25 cellular contexts compared by ENCODE assay signal in the genomic region with DNA sequence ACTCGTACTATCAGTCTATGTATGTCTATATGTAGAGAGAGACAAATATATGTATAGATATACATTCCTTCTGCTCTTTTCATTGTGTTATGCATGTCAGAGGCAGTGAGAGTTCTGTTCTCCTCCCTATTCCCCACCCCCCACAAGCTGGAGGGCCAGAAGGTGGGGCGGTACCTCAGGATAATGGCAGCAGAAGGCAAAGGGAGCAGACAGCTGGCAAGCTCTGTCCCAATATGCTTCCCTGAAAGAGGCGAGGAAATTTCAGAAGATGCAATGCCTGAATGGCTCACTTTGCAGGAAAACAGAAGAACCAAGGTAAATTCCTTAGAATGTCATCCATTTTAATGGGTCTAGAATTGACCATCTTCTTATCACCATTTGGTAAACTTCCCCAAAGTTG.
DNase-seq lines count a peak whose midpoint lies in the region; ATAC-seq and TF ChIP-seq lines count a peak whose summit lies in the region.
"Had no signal": no experiment of that assay in that cellular context is flagged by ENCODE, and none has a peak within 500 bp of the region (broad histone marks: within the 10 kb centered on the region; RNA-seq: fewer than 3 reads in every experiment).

No MANE protein-coding gene starts in this region.

- no peaks in the 10 kb centered on the region for H3K4me1 Mint-ChIP-seq in neural crest cell
- H3K4me1 Mint-ChIP-seq: activated naive CD4-positive, alpha-beta T cell treated with anti-CD3 and anti-CD28 coated beads, Interleukin-2, amount 10 ng/mL, durations not matched to agents 7 days and 5 days; natural killer cell had no signal

- H3K4me1 ChIP-seq in ovary (ENCODE audit: insufficient read depth): no peaks in the 10 kb centered on the region
- H3K4me1 ChIP-seq: esophagus squamous epithelium, spleen had no signal

- peak overlapping the region; percentile 50 for H3K27ac Mint-ChIP-seq in neural crest cell (ENCODE audit: unreplicated experiment)
- H3K27ac Mint-ChIP-seq: activated naive CD4-positive, alpha-beta T cell treated with anti-CD3 and anti-CD28 coated beads, Interleukin-2, amount 10 ng/mL, durations not matched to agents 7 days and 5 days; activated T-helper 1 cell treated with anti-CD3 and anti-CD28 coated beads, Interleukin-12 subunit alpha, Interleukin-12 subunit beta, Interleukin-2, Interleukin-4 antibody, amounts not matched to agents 30 ng/mL and 10 ng/mL and 1 ng/mL, durations not matched to agents 14 hours and 24 hours and 36 hours; natural killer cell; stimulated activated memory B cell treated with anti-CD40 and anti-IgM and Interleukin-4, amounts not matched to agents 10 μg/mL and 1 μg/mL and 100 μg/mL, for 72 hours had no signal

- TF ChIP-seq POLR2A in ovary (IDR thresholded peaks at IDR 0.05): no peak

- no peak for ATAC-seq in HG03342 (IDR thresholded peaks at IDR 0.05; ENCODE audit: unreplicated experiment)
- ATAC-seq: gastrocnemius medialis; natural killer cell; right cardiac atrium; stimulated activated memory B cell treated with anti-CD40 and anti-IgM and Interleukin-4, amounts not matched to agents 10 μg/mL and 1 μg/mL and 100 μg/mL, for 72 hours had no signal

- H3K27ac ChIP-seq in ovary: no peak overlapping the region
- H3K27ac ChIP-seq: esophagus squamous epithelium, gastrocnemius medialis, spleen, VCaP had no signal

- WGBS in ovary, 3 donors: 89 to 97% (median 93%) methylated on average over 3 of the region's 3 CpGs

- H3K27me3 Mint-ChIP-seq in neural crest cell (ENCODE audit: low read depth): no peaks in the 10 kb centered on the region
- H3K27me3 Mint-ChIP-seq: activated naive CD4-positive, alpha-beta T cell treated with anti-CD3 and anti-CD28 coated beads, Interleukin-2, amount 10 ng/mL, durations not matched to agents 7 days and 5 days; stimulated activated memory B cell treated with anti-CD40 and anti-IgM and Interleukin-4, amounts not matched to agents 10 μg/mL and 1 μg/mL and 100 μg/mL, for 72 hours had no signal

- no peaks in the 10 kb centered on the region for H3K36me3 ChIP-seq in ovary
- H3K36me3 ChIP-seq: esophagus squamous epithelium, gastrocnemius medialis, spleen had no signal

- no peaks in the 10 kb centered on the region for H3K36me3 Mint-ChIP-seq in neural crest cell (ENCODE audit: low read depth)
- H3K36me3 Mint-ChIP-seq: activated naive CD4-positive, alpha-beta T cell treated with anti-CD3 and anti-CD28 coated beads, Interleukin-2, amount 10 ng/mL, durations not matched to agents 7 days and 5 days; natural killer cell; stimulated activated memory B cell treated with anti-CD40 and anti-IgM and Interleukin-4, amounts not matched to agents 10 μg/mL and 1 μg/mL and 100 μg/mL, for 72 hours had no signal

- H3K9me3 ChIP-seq in ovary: no peaks in the 10 kb centered on the region
- H3K9me3 ChIP-seq: gastrocnemius medialis, SK-N-SH had no signal

- no peak for TF ChIP-seq CTCF in neural crest cell (conservative IDR thresholded peaks at IDR 0.05)
- TF ChIP-seq CTCF in ovary (IDR thresholded peaks at IDR 0.05): no peak

- H3K4me3 ChIP-seq in ovary: no peak overlapping the region
- H3K4me3 ChIP-seq: esophagus squamous epithelium, gastrocnemius medialis, spleen had no signal

- peaks cover 2% of the 10 kb centered on the region for H3K9me3 Mint-ChIP-seq in neural crest cell
- H3K9me3 Mint-ChIP-seq: activated naive CD4-positive, alpha-beta T cell treated with anti-CD3 and anti-CD28 coated beads, Interleukin-2, amount 10 ng/mL, durations not matched to agents 7 days and 5 days; activated T-helper 1 cell treated with anti-CD3 and anti-CD28 coated beads, Interleukin-12 subunit alpha, Interleukin-12 subunit beta, Interleukin-2, Interleukin-4 antibody, amounts not matched to agents 30 ng/mL and 10 ng/mL and 1 ng/mL, durations not matched to agents 14 hours and 24 hours and 36 hours had no signal

- intact Hi-C loops in ovary (cut with DNase I): no loop called here

- DNase-seq in DMS 273 treated with DMSO at 0.1 percent for 48 hours (lab: John Stamatoyannopoulos, UW): peak; percentile 86
- DNase-seq in NCI-H1694 treated with DMSO at 0.1 percent for 48 hours (lab: John Stamatoyannopoulos, UW): peak; percentile 85
- peak; percentile 89 for DNase-seq in OCI-M1 (lab: John Stamatoyannopoulos, UW)
- no peak for DNase-seq in neural crest cell (ENCODE audit: low read depth, low spot score)
- DNase-seq in COLO668 (lab: John Stamatoyannopoulos, UW; ENCODE audit: unreplicated experiment): no peak
- no peak for DNase-seq in ovary
- DNase-seq: activated naive CD4-positive, alpha-beta T cell treated with anti-CD3 and anti-CD28 coated beads, Interleukin-2, amount 10 ng/mL, durations not matched to agents 7 days and 5 days; amniotic stem cell; cortex of kidney; esophagus squamous epithelium; gastrocnemius medialis; HCEC 1CT; midbrain; natural killer cell; NCI-H187; NCI-H510A; right cardiac atrium; SK-N-SH; spleen; stimulated activated CD4-positive, alpha-beta T cell treated with anti-CD3 and anti-CD28 coated beads, Interleukin-4, amount 100 ng/mL, for 1 hour; T-helper 2 cell had no signal

- H3K4me3 Mint-ChIP-seq in neural crest cell: no peak overlapping the region
- H3K4me3 Mint-ChIP-seq: activated naive CD4-positive, alpha-beta T cell treated with anti-CD3 and anti-CD28 coated beads, Interleukin-2, amount 10 ng/mL, durations not matched to agents 7 days and 5 days; activated T-helper 1 cell treated with anti-CD3 and anti-CD28 coated beads, Interleukin-12 subunit alpha, Interleukin-12 subunit beta, Interleukin-2, Interleukin-4 antibody, amounts not matched to agents 30 ng/mL and 10 ng/mL and 1 ng/mL, durations not matched to agents 14 hours and 24 hours and 36 hours; natural killer cell; stimulated activated memory B cell treated with anti-CD40 and anti-IgM and Interleukin-4, amounts not matched to agents 10 μg/mL and 1 μg/mL and 100 μg/mL, for 72 hours had no signal

- no peak for TF ChIP-seq EP300 in ovary (IDR thresholded peaks at IDR 0.05)

- no peaks in the 10 kb centered on the region for H3K27me3 ChIP-seq in ovary
- H3K27me3 ChIP-seq: esophagus squamous epithelium, gastrocnemius medialis, spleen had no signal

Comparison
In these comparisons a context has a peak if more than half of its experiments do, and no peak if none do; other contexts are left out.
1. DNase-seq: peak in DMS 273 treated with DMSO at 0.1 percent for 48 hours (single experiment), NCI-H1694 treated with DMSO at 0.1 percent for 48 hours (single experiment) and OCI-M1 (single experiment); none in neural crest cell (single experiment), COLO668 (single experiment) and ovary (0 of 5).